In genomic region chr2:1818404-1818803, GRCh38 we compare ENCODE assay signal across 14 cellular contexts.
"Had no signal": no experiment of that assay in that cellular context is flagged by ENCODE, and none has a peak within 500 bp of the region (broad histone marks: within the 10 kb centered on the region; RNA-seq: fewer than 3 reads in every experiment).

No MANE protein-coding gene starts in this region.

- DNase-seq: activated CD4-positive, CD25-positive, alpha-beta regulatory T cell; amniotic stem cell; cerebellar nuclear complex; esophagus squamous epithelium; heart left ventricle; left ventricle myocardium inferior; naive B cell; retina; T-helper 17 cell had no signal

- H3K79me2 ChIP-seq: parathyroid adenoma had no signal

- H3K4me3 ChIP-seq: esophagus squamous epithelium, heart left ventricle, left ventricle myocardium inferior, tibial nerve had no signal

- H3K36me3 Mint-ChIP-seq: activated naive CD4-positive, alpha-beta T cell treated with anti-CD3 and anti-CD28 coated beads, Interleukin-2, amount 50 U/mL, for 72 hours; naive B cell; stimulated activated effector memory CD8-positive, alpha-beta T cell treated with anti-CD3 and anti-CD28 coated beads, Interleukin-12 subunit alpha, Interleukin-12 subunit beta, amount 100 ng/mL, for 72 hours had no signal

- H3K9me3 Mint-ChIP-seq: activated naive CD4-positive, alpha-beta T cell treated with anti-CD3 and anti-CD28 coated beads, Interleukin-2, amount 50 U/mL, for 72 hours; naive B cell; stimulated activated effector memory CD8-positive, alpha-beta T cell treated with anti-CD3 and anti-CD28 coated beads, Interleukin-12 subunit alpha, Interleukin-12 subunit beta, amount 100 ng/mL, for 72 hours had no signal

- H3K9ac ChIP-seq: parathyroid adenoma had no signal

- H3K27ac ChIP-seq: foreskin keratinocyte, left ventricle myocardium inferior, parathyroid adenoma had no signal

- H3K36me3 ChIP-seq: esophagus squamous epithelium, heart left ventricle, left ventricle myocardium inferior, tibial nerve had no signal

- H3K27ac Mint-ChIP-seq: activated naive CD4-positive, alpha-beta T cell treated with anti-CD3 and anti-CD28 coated beads, Interleukin-2, amount 50 U/mL, for 72 hours; naive B cell; stimulated activated effector memory CD8-positive, alpha-beta T cell treated with anti-CD3 and anti-CD28 coated beads, Interleukin-12 subunit alpha, Interleukin-12 subunit beta, amount 100 ng/mL, for 72 hours; T-helper 17 cell had no signal

- H3K4me3 Mint-ChIP-seq: naive B cell; stimulated activated effector memory CD8-positive, alpha-beta T cell treated with anti-CD3 and anti-CD28 coated beads, Interleukin-12 subunit alpha, Interleukin-12 subunit beta, amount 100 ng/mL, for 72 hours; T-helper 17 cell had no signal

- H3K4me1 ChIP-seq: foreskin keratinocyte had no signal

- H3K4me1 Mint-ChIP-seq: stimulated activated effector memory CD8-positive, alpha-beta T cell treated with anti-CD3 and anti-CD28 coated beads, Interleukin-12 subunit alpha, Interleukin-12 subunit beta, amount 100 ng/mL, for 72 hours had no signal

- H3K9me3 ChIP-seq: esophagus squamous epithelium, heart left ventricle, left ventricle myocardium inferior, tibial nerve had no signal

- H3K27me3 ChIP-seq: foreskin keratinocyte, heart left ventricle, tibial nerve had no signal

- ATAC-seq: stimulated activated effector memory CD8-positive, alpha-beta T cell treated with anti-CD3 and anti-CD28 coated beads, Interleukin-12 subunit alpha, Interleukin-12 subunit beta, amount 100 ng/mL, for 72 hours; T-helper 17 cell had no signal
